9 cellular contexts compared by ENCODE assay signal in genomic region chr16:67892375-67892774, GRCh38. TPM values are rescaled to one million over a fixed set of nuclear protein-coding genes. Genes with fewer than 3 reads are reported as not detected.
DNase-seq lines count a peak whose midpoint lies in the region.
"Had no signal": no experiment of that assay in that cellular context is flagged by ENCODE, and none has a peak within 500 bp of the region (broad histone marks: within the 10 kb centered on the region; RNA-seq: fewer than 3 reads in every experiment).

No MANE protein-coding gene starts in this region.

- H3K36me3 Mint-ChIP-seq in T-helper 1 cell treated with Interleukin-12 subunit alpha and Interleukin-12 subunit beta and Interleukin-4 antibody, amounts not matched to agents 30 μg/mL and 1 μg/mL, for 36 hours (ENCODE audit: low read depth), result peaks cover 2% of the 10 kb centered on the region
- no peaks in the 10 kb centered on the region for H3K36me3 Mint-ChIP-seq in activated T-helper 2 cell treated with anti-CD3 and anti-CD28 coated beads, Interferon-gamma antibody, Interleukin-2, Interleukin-4, amounts not matched to agents 10 μg/mL and 5 μg/mL and 100 μg/mL, durations not matched to agents 14 hours and 24 hours and 36 hours (ENCODE audit: low read depth)
- H3K36me3 Mint-ChIP-seq in immature natural killer cell, result no peaks in the 10 kb centered on the region

- H3K4me3 ChIP-seq in subcutaneous abdominal adipose tissue (ENCODE audit: low read depth in 1 of 5, low read length in 5 of 5), result peak overlapping the region; percentile 46 to 67 (median 58)

- peaks cover 9 to 38% (median 34%) of the 10 kb centered on the region in 5 donors for H3K4me1 ChIP-seq in subcutaneous abdominal adipose tissue (ENCODE audit: control insufficient read depth in 5 of 5, insufficient read depth in 5 of 5, low read length in 5 of 5)

- no peaks in the 10 kb centered on the region for H3K27me3 ChIP-seq in subcutaneous abdominal adipose tissue (ENCODE audit: control insufficient read depth in 5 of 5, insufficient read depth in 4 of 5, low read length in 5 of 5)

- no peaks in the 10 kb centered on the region for H3K27me3 Mint-ChIP-seq in T-helper 1 cell treated with Interleukin-12 subunit alpha and Interleukin-12 subunit beta and Interleukin-4 antibody, amounts not matched to agents 30 μg/mL and 1 μg/mL, for 36 hours (ENCODE audit: low read depth)
- H3K27me3 Mint-ChIP-seq in activated T-helper 2 cell treated with anti-CD3 and anti-CD28 coated beads, Interferon-gamma antibody, Interleukin-2, Interleukin-4, amounts not matched to agents 10 μg/mL and 5 μg/mL and 100 μg/mL, durations not matched to agents 14 hours and 24 hours and 36 hours (ENCODE audit: low read depth), result no peaks in the 10 kb centered on the region
- peaks cover 0 to 2% (median 0%) of the 10 kb centered on the region in 3 donors for H3K27me3 Mint-ChIP-seq in immature natural killer cell (ENCODE audit: low read depth in 3 of 3)

- H3K4me3 Mint-ChIP-seq in T-helper 1 cell treated with Interleukin-12 subunit alpha and Interleukin-12 subunit beta and Interleukin-4 antibody, amounts not matched to agents 30 μg/mL and 1 μg/mL, for 36 hours, result peak overlapping the region; percentile 90
- peak overlapping the region; percentile 84 for H3K4me3 Mint-ChIP-seq in activated T-helper 2 cell treated with anti-CD3 and anti-CD28 coated beads, Interferon-gamma antibody, Interleukin-2, Interleukin-4, amounts not matched to agents 10 μg/mL and 5 μg/mL and 100 μg/mL, durations not matched to agents 14 hours and 24 hours and 36 hours (ENCODE audit: low read depth)
- H3K4me3 Mint-ChIP-seq in immature natural killer cell, result peak overlapping the region; percentile 89 to 96 (median 93)

- H3K4me1 Mint-ChIP-seq in T-helper 1 cell treated with Interleukin-12 subunit alpha and Interleukin-12 subunit beta and Interleukin-4 antibody, amounts not matched to agents 30 μg/mL and 1 μg/mL, for 36 hours (ENCODE audit: low read depth), result peaks cover 20% of the 10 kb centered on the region
- peaks cover 19% of the 10 kb centered on the region for H3K4me1 Mint-ChIP-seq in activated T-helper 2 cell treated with anti-CD3 and anti-CD28 coated beads, Interferon-gamma antibody, Interleukin-2, Interleukin-4, amounts not matched to agents 10 μg/mL and 5 μg/mL and 100 μg/mL, durations not matched to agents 14 hours and 24 hours and 36 hours (ENCODE audit: low read depth)
- H3K4me1 Mint-ChIP-seq in immature natural killer cell, result peaks cover 37% of the 10 kb centered on the region in 2 donors

- H3K9ac ChIP-seq in subcutaneous abdominal adipose tissue (ENCODE audit: low read length in 5 of 5), result peak overlapping the region in 3 of 5 donors; percentile 37 to 61 (median 56)

- DNase-seq in T-helper 1 cell, result no peak
- DNase-seq in activated T-helper 2 cell treated with anti-CD3 and anti-CD28 coated beads, Interferon-gamma antibody, Interleukin-2, Interleukin-4, amounts not matched to agents 10 μg/mL and 5 μg/mL and 100 μg/mL, durations not matched to agents 14 hours and 24 hours and 36 hours (ENCODE audit: low spot score), result no peak
- no peak for DNase-seq in immature natural killer cell
- no peak for DNase-seq in occipital lobe (lab: John Stamatoyannopoulos, UW)
- DNase-seq in NCI-H2196 treated with DMSO at 0.1 percent for 48 hours (lab: John Stamatoyannopoulos, UW; ENCODE audit: unreplicated experiment), result no peak
- no peak for DNase-seq in kidney glomerular epithelial cell (lab: John Stamatoyannopoulos, UW)

- H3K9me3 Mint-ChIP-seq in T-helper 1 cell treated with Interleukin-12 subunit alpha and Interleukin-12 subunit beta and Interleukin-4 antibody, amounts not matched to agents 30 μg/mL and 1 μg/mL, for 36 hours, result no peaks in the 10 kb centered on the region
- no peaks in the 10 kb centered on the region for H3K9me3 Mint-ChIP-seq in activated T-helper 2 cell treated with anti-CD3 and anti-CD28 coated beads, Interferon-gamma antibody, Interleukin-2, Interleukin-4, amounts not matched to agents 10 μg/mL and 5 μg/mL and 100 μg/mL, durations not matched to agents 14 hours and 24 hours and 36 hours
- no peaks in the 10 kb centered on the region for H3K9me3 Mint-ChIP-seq in immature natural killer cell

- no peaks in the 10 kb centered on the region for H3K36me3 ChIP-seq in subcutaneous abdominal adipose tissue (ENCODE audit: control insufficient read depth in 5 of 5, insufficient read depth in 5 of 5, low read length in 5 of 5)

- no peaks in the 10 kb centered on the region for H3K9me3 ChIP-seq in subcutaneous abdominal adipose tissue (ENCODE audit: control insufficient read depth in 5 of 5, low read length in 5 of 5)

- peak overlapping the region; percentile 90 for H3K27ac ChIP-seq in subcutaneous abdominal adipose tissue (ENCODE audit: low read depth, low read length)

- intact Hi-C loops in activated T-helper 2 cell treated with anti-CD3 and anti-CD28 coated beads, Interferon-gamma antibody, Interleukin-2, Interleukin-4, amounts not matched to agents 10 μg/mL and 5 μg/mL and 100 μg/mL, durations not matched to agents 14 hours and 24 hours and 36 hours (cut with micrococcal nuclease), result loop anchor here (2.0 kb wide), 1 partner anchor 42 kb away; no protein-coding TSS in a partner anchor

- H3K27ac Mint-ChIP-seq in T-helper 1 cell treated with Interleukin-12 subunit alpha and Interleukin-12 subunit beta and Interleukin-4 antibody, amounts not matched to agents 30 μg/mL and 1 μg/mL, for 36 hours, result peak overlapping the region; percentile 88
- peak overlapping the region; percentile 75 for H3K27ac Mint-ChIP-seq in activated T-helper 2 cell treated with anti-CD3 and anti-CD28 coated beads, Interferon-gamma antibody, Interleukin-2, Interleukin-4, amounts not matched to agents 10 μg/mL and 5 μg/mL and 100 μg/mL, durations not matched to agents 14 hours and 24 hours and 36 hours
- peak overlapping the region; percentile 93 to 96 (median 94) for H3K27ac Mint-ChIP-seq in immature natural killer cell

RNA-seq across cellular contexts. Expression of gene PSKH1, which starts 0.7 kb away (rescaled TPM):
- total RNA-seq in activated T-helper 2 cell treated with anti-CD3 and anti-CD28 coated beads, Interferon-gamma antibody, Interleukin-2, Interleukin-4, amounts not matched to agents 10 μg/mL and 5 μg/mL and 100 μg/mL, durations not matched to agents 14 hours and 24 hours and 36 hours, result 15.5 and 16.5 TPM in 2 replicates
- 10 to 100 TPM; 16.4 to 40.6 (median 21.7) TPM for polyA plus RNA-seq in immature natural killer cell
- total RNA-seq in occipital lobe, result 5.1 TPM

RNA-seq across cellular contexts. Expression of gene NRN1L, which starts 7.7 kb away (rescaled TPM):
- not detected in 2 replicates for total RNA-seq in activated T-helper 2 cell treated with anti-CD3 and anti-CD28 coated beads, Interferon-gamma antibody, Interleukin-2, Interleukin-4, amounts not matched to agents 10 μg/mL and 5 μg/mL and 100 μg/mL, durations not matched to agents 14 hours and 24 hours and 36 hours
- polyA plus RNA-seq in immature natural killer cell, result under 1 TPM in 1 of 3 donors, not detected in 2; 0.91 TPM
- not detected for total RNA-seq in occipital lobe
- total RNA-seq: lung microvascular endothelial cell had no signal

RNA-seq across cellular contexts. Expression of gene EDC4, which starts 19.5 kb away (rescaled TPM):
- total RNA-seq in activated T-helper 2 cell treated with anti-CD3 and anti-CD28 coated beads, Interferon-gamma antibody, Interleukin-2, Interleukin-4, amounts not matched to agents 10 μg/mL and 5 μg/mL and 100 μg/mL, durations not matched to agents 14 hours and 24 hours and 36 hours, result 102 and 105 TPM in 2 replicates
- polyA plus RNA-seq in immature natural killer cell, result 10 to 100 TPM; 14.2 to 26.0 (median 23.8) TPM
- 45.2 TPM for total RNA-seq in occipital lobe

RNA-seq across cellular contexts. Expression of gene CTRL, which starts 39.3 kb away (rescaled TPM):
- 5.6 and 6.0 TPM in 2 replicates for total RNA-seq in activated T-helper 2 cell treated with anti-CD3 and anti-CD28 coated beads, Interferon-gamma antibody, Interleukin-2, Interleukin-4, amounts not matched to agents 10 μg/mL and 5 μg/mL and 100 μg/mL, durations not matched to agents 14 hours and 24 hours and 36 hours
- 1 to 10 TPM in 2 of 3 donors, under 1 TPM in 1; 0.59 to 2.9 (median 2.0) TPM for polyA plus RNA-seq in immature natural killer cell
- 1.4 TPM for total RNA-seq in occipital lobe

RNA-seq across cellular contexts. Expression of gene PSMB10, which starts 44.3 kb away (rescaled TPM):
- 238 and 243 TPM in 2 replicates for total RNA-seq in activated T-helper 2 cell treated with anti-CD3 and anti-CD28 coated beads, Interferon-gamma antibody, Interleukin-2, Interleukin-4, amounts not matched to agents 10 μg/mL and 5 μg/mL and 100 μg/mL, durations not matched to agents 14 hours and 24 hours and 36 hours
- 1,000 to 10,000 TPM in 2 of 3 donors, 100 to 1,000 TPM in 1; 893 to 1,468 (median 1,114) TPM for polyA plus RNA-seq in immature natural killer cell
- total RNA-seq in occipital lobe, result 13.3 TPM
